ENCODE assay signal across 24 cellular contexts in the genomic region with DNA sequence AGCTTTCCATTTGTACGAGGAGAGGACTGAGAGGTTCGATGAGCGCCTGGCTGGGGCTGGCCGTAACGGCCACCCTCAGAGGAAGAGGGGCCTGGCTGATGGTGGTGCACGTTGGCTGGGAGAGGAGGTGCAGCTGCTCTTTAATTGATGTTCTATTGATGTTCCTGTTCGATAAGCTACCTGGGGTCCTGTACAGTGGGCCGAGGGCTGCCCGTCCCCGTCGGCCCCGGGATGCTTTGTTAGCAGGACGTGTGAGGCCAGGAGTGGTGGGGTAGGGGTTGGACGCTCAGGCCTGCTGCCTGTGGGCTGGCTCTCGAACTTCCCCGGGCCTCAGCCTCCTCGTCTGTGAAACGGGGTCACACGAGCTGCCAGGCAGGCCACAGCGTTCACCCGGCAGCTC. TPM values are rescaled to one million over a fixed set of nuclear protein-coding genes. Genes with fewer than 3 reads are reported as not detected.
"Had no signal": no experiment of that assay in that cellular context is flagged by ENCODE, and none has a peak within 500 bp of the region (broad histone marks: within the 10 kb centered on the region; RNA-seq: fewer than 3 reads in every experiment).

No MANE protein-coding gene starts in this region.

- H3K27ac ChIP-seq: RWPE1, SJSA1 had no signal

- ATAC-seq: activated CD8-positive, alpha-beta T cell treated with anti-CD3 and anti-CD28 coated beads, Interleukin-2, amount 10 ng/mL, durations not matched to agents 7 days and 5 days; body of pancreas; K562; WTC11 had no signal

- DNase-seq: activated CD4-positive, alpha-beta T cell treated with anti-CD3 and anti-CD28 coated beads for 48 hours; activated CD4-positive, alpha-beta T cell treated with anti-CD3 and anti-CD28 coated beads, Interleukin-2, amount 50 U/mL, for 4 hours; activated CD4-positive, CD25-positive, alpha-beta regulatory T cell treated with anti-CD3 and anti-CD28 coated beads, Interleukin-2, amount 50 U/mL, for 72 hours; activated CD8-positive, alpha-beta memory T cell treated with anti-CD3 and anti-CD28 coated beads, Interleukin-2, amount 50 U/mL, for 48 hours; activated CD8-positive, alpha-beta T cell treated with anti-CD3 and anti-CD28 coated beads, Interleukin-2, amount 10 ng/mL, durations not matched to agents 7 days and 5 days; activated naive CD4-positive, alpha-beta T cell treated with anti-CD3 and anti-CD28 coated beads, Interleukin-2, amount 50 U/mL, for 16 hours; activated naive CD8-positive, alpha-beta T cell treated with anti-CD3 and anti-CD28 coated beads, Interleukin-2, amount 10 ng/mL, durations not matched to agents 7 days and 5 days; activated T-cell treated with anti-CD3 and anti-CD28 coated beads, Interleukin-2, amount 50 U/mL, for 1 hour; body of pancreas; Karpas-422; MM.1S; NCI-H1105 treated with DMSO at 0.1 percent for 48 hours; NCI-H1436 treated with DMSO at 0.1 percent for 48 hours; NCI-H187; NCI-H2081; NCI-H510A treated with DMSO at 0.1 percent for 48 hours; NCI-H69; NK-92 treated with Interleukin-12 subunit alpha and Interleukin-12 subunit beta, amount 100 ng/mL, for 24 hours; Peyer's patch; SHP77 had no signal

- H3K4me3 ChIP-seq: body of pancreas, K562, Peyer's patch, SJSA1 had no signal

- H3K9me3 ChIP-seq: body of pancreas, Peyer's patch had no signal

- FAIRE-seq: K562 had no signal

- H3K27me3 ChIP-seq: body of pancreas, Peyer's patch, SJSA1 had no signal

- H3K36me3 ChIP-seq: SJSA1 had no signal

RNA-seq across cellular contexts. Expression of gene FAM20C, which starts 25.4 kb away (rescaled TPM):
- polyA plus RNA-seq: K562 had no signal
